In genomic region chr17:77884967-77885641, GRCh38 we compare ENCODE assay signal across 16 cellular contexts.
DNase-seq lines count a peak whose midpoint lies in the region; ATAC-seq, FAIRE-seq and TF ChIP-seq lines count a peak whose summit lies in the region.
"Had no signal": no experiment of that assay in that cellular context is flagged by ENCODE, and none has a peak within 500 bp of the region (broad histone marks: within the 10 kb centered on the region; RNA-seq: fewer than 3 reads in every experiment).

No MANE protein-coding gene starts in this region.

- H3K27me3 ChIP-seq in BE2C, result no peaks in the 10 kb centered on the region
- no peaks in the 10 kb centered on the region for H3K27me3 ChIP-seq in CD8-positive, alpha-beta T cell (ENCODE audit: insufficient read depth, low read length)
- peaks cover 0 to 3% (median 0%) of the 10 kb centered on the region in 4 donors for H3K27me3 ChIP-seq in pancreas
- H3K27me3 ChIP-seq in breast epithelium, result no peaks in the 10 kb centered on the region
- H3K27me3 ChIP-seq: ascending aorta had no signal

- no peaks in the 10 kb centered on the region for H3K27me3 Mint-ChIP-seq in CD8-positive, alpha-beta T cell (ENCODE audit: low read depth)
- peaks cover 76% of the 10 kb centered on the region for H3K27me3 Mint-ChIP-seq in dendritic cell treated with granulocyte-macrophage colony-stimulating factor and Interleukin-4, amounts not matched to agents 40 ng/mL and 50 ng/mL, for 4 days

- H3K4me3 ChIP-seq in BE2C (ENCODE audit: low read depth, low read length) (no peak overlapping the region), pancreas (no peak overlapping the region), breast epithelium (no peak overlapping the region)
- H3K4me3 ChIP-seq in CD8-positive, alpha-beta T cell (ENCODE audit: low read depth, low read length), result no peak overlapping the region
- H3K4me3 ChIP-seq: ascending aorta; BLaER1 treated with 17β-estradiol and CSF1 and Interleukin-3, amounts not matched to agents 10 nM and 100 nM; thoracic aorta had no signal

- H3K4me1 ChIP-seq in BE2C (peaks cover 47% of the 10 kb centered on the region), pancreas (peaks cover 0 to 10% (median 0%) of the 10 kb centered on the region in 3 donors), breast epithelium (peaks cover 12 to 28% of the 10 kb centered on the region in 2 donors)
- H3K4me1 ChIP-seq in CD8-positive, alpha-beta T cell (ENCODE audit: insufficient read depth, low read length), result peaks cover 63% of the 10 kb centered on the region

- peak overlapping the region; percentile 98 for H3K27ac Mint-ChIP-seq in CD8-positive, alpha-beta T cell
- peak overlapping the region; percentile 76 for H3K27ac Mint-ChIP-seq in dendritic cell treated with granulocyte-macrophage colony-stimulating factor and Interleukin-4, amounts not matched to agents 40 ng/mL and 50 ng/mL, for 4 days

- CTCF ChIA-PET in CD8-positive, alpha-beta T cell (lab: Charles Lee), result interaction anchor here (1.7 kb wide), 1 partner anchor 73 kb away, joined by 7 read pairs; the partner anchor contains the start of gene TNRC6C

- H3K9me3 ChIP-seq in BE2C (no peaks in the 10 kb centered on the region), pancreas (no peaks in the 10 kb centered on the region), breast epithelium (no peaks in the 10 kb centered on the region)
- no peaks in the 10 kb centered on the region for H3K9me3 ChIP-seq in CD8-positive, alpha-beta T cell (ENCODE audit: low read length)
- H3K9me3 ChIP-seq: ascending aorta, thoracic aorta had no signal

- FAIRE-seq in pancreas (lab: Jason Lieb, UNC), result no peak
- FAIRE-seq: GM19239, HTR-8/SVneo had no signal

- H3K9me3 Mint-ChIP-seq in CD8-positive, alpha-beta T cell, result no peaks in the 10 kb centered on the region
- H3K9me3 Mint-ChIP-seq in dendritic cell treated with granulocyte-macrophage colony-stimulating factor and Interleukin-4, amounts not matched to agents 40 ng/mL and 50 ng/mL, for 4 days, result no peaks in the 10 kb centered on the region
- H3K9me3 Mint-ChIP-seq: activated T-helper 1 cell treated with anti-CD3 and anti-CD28 coated beads, Interleukin-12 subunit alpha, Interleukin-12 subunit beta, Interleukin-2, Interleukin-4 antibody, amounts not matched to agents 30 ng/mL and 10 ng/mL and 1 ng/mL, durations not matched to agents 14 hours and 24 hours and 36 hours; T-helper 2 cell treated with Interferon-gamma antibody and Interleukin-4, amounts not matched to agents 5 μg/mL and 100 μg/mL, for 36 hours had no signal

- no peak overlapping the region for H3K4me3 Mint-ChIP-seq in CD8-positive, alpha-beta T cell
- no peak overlapping the region for H3K4me3 Mint-ChIP-seq in dendritic cell treated with granulocyte-macrophage colony-stimulating factor and Interleukin-4, amounts not matched to agents 40 ng/mL and 50 ng/mL, for 4 days
- H3K4me3 Mint-ChIP-seq: activated T-helper 1 cell treated with anti-CD3 and anti-CD28 coated beads, Interleukin-12 subunit alpha, Interleukin-12 subunit beta, Interleukin-2, Interleukin-4 antibody, amounts not matched to agents 30 ng/mL and 10 ng/mL and 1 ng/mL, durations not matched to agents 14 hours and 24 hours and 36 hours; T-helper 2 cell treated with Interferon-gamma antibody and Interleukin-4, amounts not matched to agents 5 μg/mL and 100 μg/mL, for 36 hours had no signal

- peaks cover 80% of the 10 kb centered on the region for H3K4me1 Mint-ChIP-seq in CD8-positive, alpha-beta T cell (ENCODE audit: low read depth)
- peaks cover 82% of the 10 kb centered on the region for H3K4me1 Mint-ChIP-seq in dendritic cell treated with granulocyte-macrophage colony-stimulating factor and Interleukin-4, amounts not matched to agents 40 ng/mL and 50 ng/mL, for 4 days (ENCODE audit: low read depth)

- 44 to 56% methylated on average over 3 to 4 of the region's 4 CpGs for WGBS in pancreas, 2 donors

- peak; percentile 39 for DNase-seq in BE2C
- DNase-seq in CD8-positive, alpha-beta T cell, result no peak
- DNase-seq in NCI-H2171 treated with DMSO at 0.1 percent for 48 hours (lab: John Stamatoyannopoulos, UW), result peak; percentile 74
- no peak for DNase-seq in pancreas
- no peak for DNase-seq in stimulated activated CD4-positive, alpha-beta T cell treated with anti-CD3 and anti-CD28 coated beads, Interleukin-4, amount 100 ng/mL, for 24 hours
- DNase-seq in breast epithelium (ENCODE audit: low spot score in 2 of 2), result no peak
- DNase-seq: activated CD4-positive, alpha-beta T cell treated with anti-CD3 and anti-CD28 coated beads, Interleukin-2, amount 50 U/mL, for 1 hour; MM.1S had no signal

- H3K36me3 Mint-ChIP-seq in CD8-positive, alpha-beta T cell, result no peaks in the 10 kb centered on the region
- no peaks in the 10 kb centered on the region for H3K36me3 Mint-ChIP-seq in dendritic cell treated with granulocyte-macrophage colony-stimulating factor and Interleukin-4, amounts not matched to agents 40 ng/mL and 50 ng/mL, for 4 days (ENCODE audit: low read depth)

- POLR2A ChIA-PET in CD8-positive, alpha-beta T cell (lab: Charles Lee), result interaction anchor here (1.3 to 8.8 kb wide), 3 partner anchors 41 to 101 kb away, joined by 3 to 138 read pairs (median 5); partner anchors contain the start of gene TNRC6C

- no peaks in the 10 kb centered on the region for H3K36me3 ChIP-seq in BE2C
- H3K36me3 ChIP-seq in CD8-positive, alpha-beta T cell (ENCODE audit: insufficient read depth, low read length), result no peaks in the 10 kb centered on the region
- no peaks in the 10 kb centered on the region for H3K36me3 ChIP-seq in pancreas
- H3K36me3 ChIP-seq in breast epithelium, result no peaks in the 10 kb centered on the region
- H3K36me3 ChIP-seq: ascending aorta; BLaER1 treated with 17β-estradiol and CSF1 and Interleukin-3, amounts not matched to agents 10 nM and 100 nM; thoracic aorta had no signal

- ATAC-seq in CD8-positive, alpha-beta T cell, result no peak
- no peak for ATAC-seq in pancreas

- intact Hi-C loops in CD8-positive, alpha-beta T cell (cut with DNase I, micrococcal nuclease), result loop anchor here (5.0 to 10.0 kb wide), 3 partner anchors 218 to 250 kb away; partner anchors contain the start of gene TMC8 (in 2 of the 2)
- intact Hi-C loops in dendritic cell treated with granulocyte-macrophage colony-stimulating factor and Interleukin-4, amounts not matched to agents 40 ng/mL and 50 ng/mL, for 4 days (cut with micrococcal nuclease), result loop anchor here (5.0 kb wide), 2 partner anchors 32 to 43 kb away; no protein-coding TSS in a partner anchor
- intact Hi-C loops in pancreas (cut with DNase I) (no loop called here), breast epithelium (cut with DNase I; ENCODE audit: low total_unique reads) (no loop called here)

- no peak for TF ChIP-seq CTCF in BE2C (IDR thresholded peaks at IDR 0.05; ENCODE audit: low read depth, low read length)
- TF ChIP-seq CTCF in CD8-positive, alpha-beta T cell (IDR thresholded peaks at IDR 0.05), result no peak
- no peak for TF ChIP-seq CTCF in pancreas (IDR thresholded peaks at IDR 0.05)
- no peak for TF ChIP-seq CTCF in breast epithelium (IDR thresholded peaks at IDR 0.05)

- no peak for TF ChIP-seq POLR2A in breast epithelium (IDR thresholded peaks at IDR 0.05)

- no peak overlapping the region for H3K27ac ChIP-seq in CD8-positive, alpha-beta T cell (ENCODE audit: low read depth, low read length)
- H3K27ac ChIP-seq in pancreas (no peak overlapping the region), breast epithelium (no peak overlapping the region)
- H3K27ac ChIP-seq: BLaER1 treated with 17β-estradiol and CSF1 and Interleukin-3, amounts not matched to agents 10 nM and 100 nM; thoracic aorta had no signal

Comparison
In these comparisons a context has a peak if more than half of its experiments do, and no peak if none do; other contexts are left out.
1. DNase-seq: peak in BE2C (single experiment) and NCI-H2171 treated with DMSO at 0.1 percent for 48 hours (single experiment); none in CD8-positive, alpha-beta T cell (0 of 7), pancreas (0 of 6), stimulated activated CD4-positive, alpha-beta T cell treated with anti-CD3 and anti-CD28 coated beads, Interleukin-4, amount 100 ng/mL, for 24 hours (single experiment) and breast epithelium (0 of 2).
2. intact Hi-C loops: an anchor here in CD8-positive, alpha-beta T cell (5.0 to 10.0 kb wide) and dendritic cell treated with granulocyte-macrophage colony-stimulating factor and Interleukin-4, amounts not matched to agents 40 ng/mL and 50 ng/mL, for 4 days (5.0 kb wide); none called in pancreas and breast epithelium.